ENCODE assay signal across 8 cellular contexts in the genomic region with DNA sequence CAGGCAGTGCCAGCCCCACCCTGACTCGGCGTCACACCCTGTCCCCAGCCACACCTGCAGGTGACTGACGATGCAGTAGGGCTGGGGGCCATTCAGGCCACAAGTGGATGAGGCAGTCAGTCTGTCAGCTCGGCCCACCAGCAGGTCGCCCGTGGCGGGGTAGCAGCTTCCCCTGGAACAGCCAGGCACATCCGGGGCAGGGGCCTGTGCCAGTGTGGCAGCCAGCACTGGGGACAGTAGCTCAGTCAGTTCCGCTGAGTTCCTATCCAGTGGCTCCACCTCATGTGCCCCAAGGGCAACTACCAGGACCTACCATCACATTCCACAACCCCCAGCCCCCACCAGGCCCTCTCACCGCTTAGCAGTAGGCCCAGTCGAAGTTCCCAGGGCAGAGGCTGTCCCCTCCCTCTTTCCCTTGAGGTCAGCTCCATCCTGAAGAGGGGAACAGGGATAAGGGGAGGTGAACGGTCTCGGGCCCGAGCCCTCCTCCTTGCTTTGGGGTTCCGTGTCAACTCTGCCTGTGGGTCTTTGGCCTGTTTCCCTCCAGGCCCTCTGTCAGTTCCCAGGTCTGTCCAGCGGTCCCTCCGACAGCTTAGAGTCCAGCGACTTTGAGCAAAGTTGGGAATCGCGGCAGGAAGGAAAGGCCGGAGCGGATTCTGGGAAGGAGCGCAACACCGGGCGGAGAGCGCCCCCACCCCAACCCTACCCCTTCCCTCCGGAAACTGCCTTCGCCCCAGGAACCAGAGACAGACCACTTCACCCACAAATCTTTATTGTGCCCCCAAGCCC. TPM values are rescaled to one million over a fixed set of nuclear protein-coding genes. Genes with fewer than 3 reads are reported as not detected.
A peak's percentile ranks its signal among the peaks of the same experiment; 100 is the strongest.
DNase-seq lines count a peak whose midpoint lies in the region; ATAC-seq, FAIRE-seq and TF ChIP-seq lines count a peak whose summit lies in the region.

A gene (minus strand): TSS at position 614 of the 789 bp plus-strand sequence. CDS start 183 bp downstream, at position 431.

- H3K4me3 ChIP-seq in astrocyte (ENCODE audit: insufficient read depth, low read depth, low read length) = peak within 1 kb of the TSS; percentile 97
- peak within 1 kb of the TSS; percentile 77 for H3K4me3 ChIP-seq in right cardiac atrium (ENCODE audit: low read length)
- peak within 1 kb of the TSS; percentile 25 to 60 (median 46) for H3K4me3 ChIP-seq in pancreas

- no peaks in the 10 kb centered on the region for H3K9me3 Mint-ChIP-seq in astrocyte (ENCODE audit: unreplicated experiment)

- H3K9me3 ChIP-seq in astrocyte (ENCODE audit: insufficient read depth, low read depth, low read length) = no peaks in the 10 kb centered on the region
- no peaks in the 10 kb centered on the region for H3K9me3 ChIP-seq in right cardiac atrium (ENCODE audit: control insufficient read depth, low read length)
- no peaks in the 10 kb centered on the region for H3K9me3 ChIP-seq in pancreas

- FAIRE-seq in astrocyte (lab: Jason Lieb, UNC) = no peak
- FAIRE-seq in pancreas (lab: Jason Lieb, UNC) = no peak

- peaks cover 50% of the 10 kb centered on the region for H3K79me2 ChIP-seq in astrocyte (ENCODE audit: insufficient read depth, low read length)

- H3K4me3 Mint-ChIP-seq in astrocyte (ENCODE audit: unreplicated experiment) = peak within 1 kb of the TSS; percentile 90

- H2AFZ ChIP-seq in astrocyte (ENCODE audit: low read depth, low read length) = peak within 1 kb of the TSS; percentile 95

- TF ChIP-seq EP300 in Ishikawa (IDR thresholded peaks at IDR 0.05; ENCODE audit: borderline replicate concordance) = no peak

- ATAC-seq in right cardiac atrium = peak; percentile 81 to 82
- ATAC-seq in pancreas = peak; percentile 88 to 94 (median 90)
- ATAC-seq in HG02610 (IDR thresholded peaks at IDR 0.05; ENCODE audit: unreplicated experiment) = no peak

- peak within 1 kb of the TSS; percentile 97 for H3K9ac ChIP-seq in astrocyte (ENCODE audit: low read length)

- WGBS in right cardiac atrium = 3% methylated on average over 28 of the region's 28 CpGs
- 3 to 4% methylated on average over 27 to 28 of the region's 28 CpGs for WGBS in pancreas, 2 donors

- peaks cover 10% of the 10 kb centered on the region for H3K4me1 Mint-ChIP-seq in astrocyte (ENCODE audit: low read depth, unreplicated experiment)

- H4K20me1 ChIP-seq in astrocyte (ENCODE audit: insufficient read depth, low read length) = peaks cover 43% of the 10 kb centered on the region

- H3K27me3 ChIP-seq in astrocyte (ENCODE audit: insufficient read depth, low read length) (no peaks in the 10 kb centered on the region), right cardiac atrium (ENCODE audit: control insufficient read depth, insufficient read depth) (no peaks in the 10 kb centered on the region), pancreas (no peaks in the 10 kb centered on the region)

- H3K36me3 Mint-ChIP-seq in astrocyte (ENCODE audit: low read depth, unreplicated experiment) = peaks cover 14% of the 10 kb centered on the region

- no peaks in the 10 kb centered on the region for H3K27me3 Mint-ChIP-seq in astrocyte (ENCODE audit: low read depth, unreplicated experiment)

- peak within 1 kb of the TSS; percentile 83 for H3K27ac Mint-ChIP-seq in astrocyte (ENCODE audit: unreplicated experiment)

- intact Hi-C loops in right cardiac atrium (cut with DNase I) = loop anchor here in 1 of 4 donors (2.0 kb wide), 1 partner anchor 38 kb away; a partner anchor contains a TSS
- intact Hi-C loops in pancreas (cut with DNase I) = no loop called here

- peak within 1 kb of the TSS; percentile 81 for H3K27ac ChIP-seq in astrocyte (ENCODE audit: low read depth, low read length)
- H3K27ac ChIP-seq in right cardiac atrium (ENCODE audit: low read length) = peak within 1 kb of the TSS; percentile 94
- peak within 1 kb of the TSS; percentile 40 to 74 (median 70) for H3K27ac ChIP-seq in pancreas

- TF ChIP-seq RAD21 in Ishikawa (IDR thresholded peaks at IDR 0.05; ENCODE audit: low read depth) = no peak

- DNase-seq in AG20443 (ENCODE audit: low spot score) = peak; percentile 86
- DNase-seq in astrocyte (ENCODE audit: low read depth) = peak; percentile 82
- DNase-seq in right cardiac atrium = peak; percentile 78 to 91 (median 90)
- peak in 5 of 6 donors; percentile 63 to 82 (median 71) for DNase-seq in pancreas
- DNase-seq in activated effector memory CD4-positive, alpha-beta T cell treated with Interleukin-2 at 50 U/mL for 16 hours = no peak
- DNase-seq in activated naive CD4-positive, alpha-beta T cell treated with anti-CD3 and anti-CD28 coated beads, Interleukin-2, amount 50 U/mL, for 16 hours = no peak

- TF ChIP-seq CTCF in astrocyte (IDR thresholded peaks at IDR 0.05; ENCODE audit: insufficient read depth, low read depth, low read length) = peak; percentile 9
- no peak for TF ChIP-seq CTCF in pancreas (IDR thresholded peaks at IDR 0.05)

- H3K4me1 ChIP-seq in astrocyte (ENCODE audit: insufficient read depth, low read length) = peaks cover 22% of the 10 kb centered on the region
- peaks cover 12% of the 10 kb centered on the region for H3K4me1 ChIP-seq in right cardiac atrium (ENCODE audit: control insufficient read depth, insufficient read depth, low read length)
- peaks cover 0 to 9% (median 7%) of the 10 kb centered on the region in 3 donors for H3K4me1 ChIP-seq in pancreas

- H3K4me2 ChIP-seq in astrocyte (ENCODE audit: low read length) = peak within 1 kb of the TSS; percentile 99

- H3K36me3 ChIP-seq in astrocyte (ENCODE audit: insufficient read depth, low read length) = peaks cover 11% of the 10 kb centered on the region
- H3K36me3 ChIP-seq in pancreas = no peaks in the 10 kb centered on the region

TF ChIP-seq in Ishikawa, 13 proteins besides CTCF, POLR2A, EP300 and RAD21:
- TF ChIP-seq TEAD4 (IDR thresholded peaks at IDR 0.05) (peak; percentile 50; the same call in 1 of the 2 replicates), EGR1 (IDR thresholded peaks at IDR 0.05) (no peak), TAF1 (IDR thresholded peaks at IDR 0.05; ENCODE audit: low read depth) (peak; percentile 56; the same call in 1 of the 2 replicates), TCF12 (IDR thresholded peaks at IDR 0.05; ENCODE audit: low read depth) (no peak), YY1 (IDR thresholded peaks at IDR 0.05; ENCODE audit: low read depth) (peak; percentile 48; the same call in 1 of the 2 replicates), CEBPB (IDR thresholded peaks at IDR 0.05) (no peak), FOXM1 (IDR thresholded peaks at IDR 0.05; ENCODE audit: borderline replicate concordance, low read depth) (no peak), NFIC (IDR thresholded peaks at IDR 0.05) (no peak), CREB1 (IDR thresholded peaks at IDR 0.05; ENCODE audit: low read depth) (no peak), ZBTB7A (IDR thresholded peaks at IDR 0.05; ENCODE audit: low read depth) (peak; percentile 76; the same call in 1 of the 2 replicates)
- TF ChIP-seq, protein P1, sequence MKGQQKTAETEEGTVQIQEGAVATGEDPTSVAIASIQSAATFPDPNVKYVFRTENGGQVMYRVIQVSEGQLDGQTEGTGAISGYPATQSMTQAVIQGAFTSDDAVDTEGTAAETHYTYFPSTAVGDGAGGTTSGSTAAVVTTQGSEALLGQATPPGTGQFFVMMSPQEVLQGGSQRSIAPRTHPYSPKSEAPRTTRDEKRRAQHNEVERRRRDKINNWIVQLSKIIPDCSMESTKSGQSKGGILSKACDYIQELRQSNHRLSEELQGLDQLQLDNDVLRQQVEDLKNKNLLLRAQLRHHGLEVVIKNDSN (IDR thresholded peaks at IDR 0.05) = no peak
- TF ChIP-seq, protein P2, sequence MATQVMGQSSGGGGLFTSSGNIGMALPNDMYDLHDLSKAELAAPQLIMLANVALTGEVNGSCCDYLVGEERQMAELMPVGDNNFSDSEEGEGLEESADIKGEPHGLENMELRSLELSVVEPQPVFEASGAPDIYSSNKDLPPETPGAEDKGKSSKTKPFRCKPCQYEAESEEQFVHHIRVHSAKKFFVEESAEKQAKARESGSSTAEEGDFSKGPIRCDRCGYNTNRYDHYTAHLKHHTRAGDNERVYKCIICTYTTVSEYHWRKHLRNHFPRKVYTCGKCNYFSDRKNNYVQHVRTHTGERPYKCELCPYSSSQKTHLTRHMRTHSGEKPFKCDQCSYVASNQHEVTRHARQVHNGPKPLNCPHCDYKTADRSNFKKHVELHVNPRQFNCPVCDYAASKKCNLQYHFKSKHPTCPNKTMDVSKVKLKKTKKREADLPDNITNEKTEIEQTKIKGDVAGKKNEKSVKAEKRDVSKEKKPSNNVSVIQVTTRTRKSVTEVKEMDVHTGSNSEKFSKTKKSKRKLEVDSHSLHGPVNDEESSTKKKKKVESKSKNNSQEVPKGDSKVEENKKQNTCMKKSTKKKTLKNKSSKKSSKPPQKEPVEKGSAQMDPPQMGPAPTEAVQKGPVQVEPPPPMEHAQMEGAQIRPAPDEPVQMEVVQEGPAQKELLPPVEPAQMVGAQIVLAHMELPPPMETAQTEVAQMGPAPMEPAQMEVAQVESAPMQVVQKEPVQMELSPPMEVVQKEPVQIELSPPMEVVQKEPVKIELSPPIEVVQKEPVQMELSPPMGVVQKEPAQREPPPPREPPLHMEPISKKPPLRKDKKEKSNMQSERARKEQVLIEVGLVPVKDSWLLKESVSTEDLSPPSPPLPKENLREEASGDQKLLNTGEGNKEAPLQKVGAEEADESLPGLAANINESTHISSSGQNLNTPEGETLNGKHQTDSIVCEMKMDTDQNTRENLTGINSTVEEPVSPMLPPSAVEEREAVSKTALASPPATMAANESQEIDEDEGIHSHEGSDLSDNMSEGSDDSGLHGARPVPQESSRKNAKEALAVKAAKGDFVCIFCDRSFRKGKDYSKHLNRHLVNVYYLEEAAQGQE (IDR thresholded peaks at IDR 0.05; ENCODE audit: low read depth) = no peak
- TF ChIP-seq, protein P3, sequence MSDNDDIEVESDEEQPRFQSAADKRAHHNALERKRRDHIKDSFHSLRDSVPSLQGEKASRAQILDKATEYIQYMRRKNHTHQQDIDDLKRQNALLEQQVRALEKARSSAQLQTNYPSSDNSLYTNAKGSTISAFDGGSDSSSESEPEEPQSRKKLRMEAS (IDR thresholded peaks at IDR 0.05) = 0 out of 2 replicates have a peak, but pooled peaks have one; percentile 26

RNA-seq across cellular contexts. Expression of the gene that starts here (rescaled TPM):
- total RNA-seq in astrocyte (344 and 391 TPM in 2 replicates), right cardiac atrium (100 to 1,000 TPM; 725 to 914 (median 824) TPM), pancreas (100 to 1,000 TPM in 2 of 6 donors, 10 to 100 TPM in 4; 74.4 to 215 (median 90.4) TPM)
- polyA plus RNA-seq in right cardiac atrium (803 TPM), pancreas (100 to 1,000 TPM; 438 to 483 TPM)

Comparison
In these comparisons a context has a peak if more than half of its experiments do, and no peak if none do; other contexts are left out.
1. DNase-seq: peak in AG20443 (single experiment), astrocyte (single experiment), right cardiac atrium (3 of 3) and pancreas (5 of 6); none in activated effector memory CD4-positive, alpha-beta T cell treated with Interleukin-2 at 50 U/mL for 16 hours (single experiment) and activated naive CD4-positive, alpha-beta T cell treated with anti-CD3 and anti-CD28 coated beads, Interleukin-2, amount 50 U/mL, for 16 hours (single experiment).
2. H3K4me3 ChIP-seq: peak in every context shown above with its lines; median percentile 97 in astrocyte; 77 in right cardiac atrium; 46 in pancreas.
3. Peak in every context shown above with its lines, with median percentiles within 50 percentile points of each other: H3K27ac ChIP-seq.